ENCODE assay signal across 2 cellular contexts in the genomic region with DNA sequence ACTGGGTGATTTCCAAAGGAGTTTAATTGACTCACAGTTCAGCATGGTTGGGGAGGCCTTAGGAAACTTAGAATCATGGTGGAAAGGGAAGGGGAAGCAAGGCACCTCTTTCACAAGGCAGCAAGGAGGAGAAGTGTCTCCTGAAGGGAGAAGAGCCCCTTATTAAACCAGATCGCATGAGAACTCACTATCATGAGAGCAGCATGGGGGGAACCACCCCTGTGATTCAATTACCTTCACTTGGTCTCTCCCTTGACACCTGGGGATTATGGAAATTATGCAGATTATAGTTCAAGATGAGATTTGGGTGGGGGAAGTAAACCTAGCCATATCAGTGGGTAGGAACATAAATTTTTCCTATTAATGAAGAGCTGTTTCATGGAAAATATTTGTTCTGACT.
TF ChIP-seq lines count a peak whose summit lies in the region.

No MANE protein-coding gene starts in this region.

TF ChIP-seq in SK-N-SH, 30 proteins besides CTCF, POLR2A, EP300 and RAD21 (continued from another document):
- TF ChIP-seq, protein P1, sequence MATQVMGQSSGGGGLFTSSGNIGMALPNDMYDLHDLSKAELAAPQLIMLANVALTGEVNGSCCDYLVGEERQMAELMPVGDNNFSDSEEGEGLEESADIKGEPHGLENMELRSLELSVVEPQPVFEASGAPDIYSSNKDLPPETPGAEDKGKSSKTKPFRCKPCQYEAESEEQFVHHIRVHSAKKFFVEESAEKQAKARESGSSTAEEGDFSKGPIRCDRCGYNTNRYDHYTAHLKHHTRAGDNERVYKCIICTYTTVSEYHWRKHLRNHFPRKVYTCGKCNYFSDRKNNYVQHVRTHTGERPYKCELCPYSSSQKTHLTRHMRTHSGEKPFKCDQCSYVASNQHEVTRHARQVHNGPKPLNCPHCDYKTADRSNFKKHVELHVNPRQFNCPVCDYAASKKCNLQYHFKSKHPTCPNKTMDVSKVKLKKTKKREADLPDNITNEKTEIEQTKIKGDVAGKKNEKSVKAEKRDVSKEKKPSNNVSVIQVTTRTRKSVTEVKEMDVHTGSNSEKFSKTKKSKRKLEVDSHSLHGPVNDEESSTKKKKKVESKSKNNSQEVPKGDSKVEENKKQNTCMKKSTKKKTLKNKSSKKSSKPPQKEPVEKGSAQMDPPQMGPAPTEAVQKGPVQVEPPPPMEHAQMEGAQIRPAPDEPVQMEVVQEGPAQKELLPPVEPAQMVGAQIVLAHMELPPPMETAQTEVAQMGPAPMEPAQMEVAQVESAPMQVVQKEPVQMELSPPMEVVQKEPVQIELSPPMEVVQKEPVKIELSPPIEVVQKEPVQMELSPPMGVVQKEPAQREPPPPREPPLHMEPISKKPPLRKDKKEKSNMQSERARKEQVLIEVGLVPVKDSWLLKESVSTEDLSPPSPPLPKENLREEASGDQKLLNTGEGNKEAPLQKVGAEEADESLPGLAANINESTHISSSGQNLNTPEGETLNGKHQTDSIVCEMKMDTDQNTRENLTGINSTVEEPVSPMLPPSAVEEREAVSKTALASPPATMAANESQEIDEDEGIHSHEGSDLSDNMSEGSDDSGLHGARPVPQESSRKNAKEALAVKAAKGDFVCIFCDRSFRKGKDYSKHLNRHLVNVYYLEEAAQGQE (IDR thresholded peaks at IDR 0.05; ENCODE audit: low read depth, low read length), result no peak
- TF ChIP-seq TCF12 (IDR thresholded peaks at IDR 0.05) (no peak), MXI1 (IDR thresholded peaks at IDR 0.05; ENCODE audit: low read depth, low read length) (no peak), MAX (IDR thresholded peaks at IDR 0.05; ENCODE audit: low read depth) (no peak), FOXM1 (IDR thresholded peaks at IDR 0.05; ENCODE audit: low read depth) (no peak), SIN3A (IDR thresholded peaks at IDR 0.05; ENCODE audit: borderline replicate concordance, low read depth, low read length) (no peak), MEF2A (IDR thresholded peaks at IDR 0.05; ENCODE audit: borderline replicate concordance, low read depth) (no peak), CHD2 (IDR thresholded peaks at IDR 0.05; ENCODE audit: low read length, partially characterized antibody) (no peak), RFX5 (IDR thresholded peaks at IDR 0.05; ENCODE audit: low read length) (no peak), GABPA (IDR thresholded peaks at IDR 0.05; ENCODE audit: low read depth) (no peak), USF2 (IDR thresholded peaks at IDR 0.05; ENCODE audit: borderline replicate concordance, low read depth, low read length) (no peak), PBX3 (IDR thresholded peaks at IDR 0.05) (no peak), YY1 (IDR thresholded peaks at IDR 0.05; ENCODE audit: low read depth) (no peak), TEAD4 (IDR thresholded peaks at IDR 0.05; ENCODE audit: borderline replicate concordance, insufficient read depth) (no peak), FOXJ3 (CRISPR knock-in tag; IDR thresholded peaks at IDR 0.05) (no peak), POLR2AphosphoS5 (IDR thresholded peaks at IDR 0.05; ENCODE audit: low read depth, low read length) (no peak)
- TF ChIP-seq, protein P2, sequence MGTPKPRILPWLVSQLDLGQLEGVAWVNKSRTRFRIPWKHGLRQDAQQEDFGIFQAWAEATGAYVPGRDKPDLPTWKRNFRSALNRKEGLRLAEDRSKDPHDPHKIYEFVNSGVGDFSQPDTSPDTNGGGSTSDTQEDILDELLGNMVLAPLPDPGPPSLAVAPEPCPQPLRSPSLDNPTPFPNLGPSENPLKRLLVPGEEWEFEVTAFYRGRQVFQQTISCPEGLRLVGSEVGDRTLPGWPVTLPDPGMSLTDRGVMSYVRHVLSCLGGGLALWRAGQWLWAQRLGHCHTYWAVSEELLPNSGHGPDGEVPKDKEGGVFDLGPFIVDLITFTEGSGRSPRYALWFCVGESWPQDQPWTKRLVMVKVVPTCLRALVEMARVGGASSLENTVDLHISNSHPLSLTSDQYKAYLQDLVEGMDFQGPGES (IDR thresholded peaks at IDR 0.05; ENCODE audit: low read depth, low read length), result no peak
TF ChIP-seq in SK-N-SH: peak in this region for 0.

TF ChIP-seq in SK-N-SH treated with all-trans-retinoic acid at 6 μM for 48 hours, 23 proteins besides CTCF, POLR2A, EP300 and RAD21 (continued from another document):
- TF ChIP-seq, protein P3, sequence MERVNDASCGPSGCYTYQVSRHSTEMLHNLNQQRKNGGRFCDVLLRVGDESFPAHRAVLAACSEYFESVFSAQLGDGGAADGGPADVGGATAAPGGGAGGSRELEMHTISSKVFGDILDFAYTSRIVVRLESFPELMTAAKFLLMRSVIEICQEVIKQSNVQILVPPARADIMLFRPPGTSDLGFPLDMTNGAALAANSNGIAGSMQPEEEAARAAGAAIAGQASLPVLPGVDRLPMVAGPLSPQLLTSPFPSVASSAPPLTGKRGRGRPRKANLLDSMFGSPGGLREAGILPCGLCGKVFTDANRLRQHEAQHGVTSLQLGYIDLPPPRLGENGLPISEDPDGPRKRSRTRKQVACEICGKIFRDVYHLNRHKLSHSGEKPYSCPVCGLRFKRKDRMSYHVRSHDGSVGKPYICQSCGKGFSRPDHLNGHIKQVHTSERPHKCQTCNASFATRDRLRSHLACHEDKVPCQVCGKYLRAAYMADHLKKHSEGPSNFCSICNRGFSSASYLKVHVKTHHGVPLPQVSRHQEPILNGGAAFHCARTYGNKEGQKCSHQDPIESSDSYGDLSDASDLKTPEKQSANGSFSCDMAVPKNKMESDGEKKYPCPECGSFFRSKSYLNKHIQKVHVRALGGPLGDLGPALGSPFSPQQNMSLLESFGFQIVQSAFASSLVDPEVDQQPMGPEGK (CRISPR knock-in tag; IDR thresholded peaks at IDR 0.05; ENCODE audit: borderline replicate concordance), result no peak
- TF ChIP-seq TOX (CRISPR knock-in tag; IDR thresholded peaks at IDR 0.05; ENCODE audit: borderline replicate concordance) (no peak), ZNF8 (CRISPR knock-in tag; IDR thresholded peaks at IDR 0.05) (no peak), CSDC2 (CRISPR knock-in tag; IDR thresholded peaks at IDR 0.05) (no peak), ISL1 (CRISPR knock-in tag; IDR thresholded peaks at IDR 0.05) (no peak), ESRRG (CRISPR knock-in tag; IDR thresholded peaks at IDR 0.05) (no peak), ZC3H10 (CRISPR knock-in tag; IDR thresholded peaks at IDR 0.05) (no peak), PPARA (CRISPR knock-in tag; IDR thresholded peaks at IDR 0.05; ENCODE audit: borderline replicate concordance) (no peak), TCF4 (CRISPR knock-in tag; IDR thresholded peaks at IDR 0.05; ENCODE audit: borderline replicate concordance) (no peak), GLIS3 (CRISPR knock-in tag; IDR thresholded peaks at IDR 0.05) (no peak), OSR1 (CRISPR knock-in tag; IDR thresholded peaks at IDR 0.05) (no peak)
